Comparison of ENCODE assay signal across 31 cellular contexts in genomic region chr6:141829996-141830395, GRCh38.
DNase-seq lines count a peak whose midpoint lies in the region; ATAC-seq, FAIRE-seq and TF ChIP-seq lines count a peak whose summit lies in the region.
"Had no signal": no experiment of that assay in that cellular context is flagged by ENCODE, and none has a peak within 500 bp of the region (broad histone marks: within the 10 kb centered on the region; RNA-seq: fewer than 3 reads in every experiment).

No MANE protein-coding gene starts in this region.

- no peaks in the 10 kb centered on the region for H3K79me1 ChIP-seq in trophoblast cell (ENCODE audit: low read length)

- no peaks in the 10 kb centered on the region for H3K79me2 ChIP-seq in GM23338 (replicated peaks; ENCODE audit: insufficient read depth)
- H3K79me2 ChIP-seq in PC-9 (ENCODE audit: low read depth), result no peaks in the 10 kb centered on the region
- H3K79me2 ChIP-seq in trophoblast cell (ENCODE audit: control insufficient read depth, insufficient read depth, low read length, poor library complexity), result no peaks in the 10 kb centered on the region

- no peaks in the 10 kb centered on the region for H3K27me3 Mint-ChIP-seq in GM23338 (ENCODE audit: insufficient read depth, low read depth, poor library complexity)
- H3K27me3 Mint-ChIP-seq in T-helper 2 cell treated with Interferon-gamma antibody and Interleukin-4, amounts not matched to agents 5 μg/mL and 100 μg/mL, for 36 hours (ENCODE audit: low read depth), result no peaks in the 10 kb centered on the region
- H3K27me3 Mint-ChIP-seq: CD8-positive, alpha-beta memory T cell had no signal

- no peak overlapping the region for H4K8ac ChIP-seq in trophoblast cell (ENCODE audit: low read depth, low read length)

- no peak overlapping the region for H3K23ac ChIP-seq in trophoblast cell (ENCODE audit: low read length)

- H3K36me3 Mint-ChIP-seq in GM23338 (ENCODE audit: low read depth), result peaks cover 2% of the 10 kb centered on the region; the same call in 2 of the 3 replicates
- no peaks in the 10 kb centered on the region for H3K36me3 Mint-ChIP-seq in T-helper 2 cell treated with Interferon-gamma antibody and Interleukin-4, amounts not matched to agents 5 μg/mL and 100 μg/mL, for 36 hours (ENCODE audit: low read depth)
- H3K36me3 Mint-ChIP-seq: CD14-positive monocyte had no signal

- TF ChIP-seq CTCF in GM23338 (conservative IDR thresholded peaks at IDR 0.05; ENCODE audit: low read depth in 2 of 2) (no peak), PC-9 (conservative IDR thresholded peaks at IDR 0.05) (no peak)

- CTCF ChIA-PET in PC-9 (lab: Charles Lee), result no interaction called here

- H3K9ac ChIP-seq in iPS-20b (ENCODE audit: low read depth, low read length) (peak overlapping the region; percentile 16; the same call in 1 of the 2 replicates), trophoblast cell (ENCODE audit: low read length) (no peak overlapping the region)

- H4K12ac ChIP-seq in trophoblast cell (ENCODE audit: low read depth, low read length), result no peak overlapping the region

- 0 out of 3 replicates have a peak, but pooled peaks cover 2% of the 10 kb centered on the region for H3K9me3 Mint-ChIP-seq in GM23338
- H3K9me3 Mint-ChIP-seq in T-helper 2 cell treated with Interferon-gamma antibody and Interleukin-4, amounts not matched to agents 5 μg/mL and 100 μg/mL, for 36 hours, result no peaks in the 10 kb centered on the region

- no peak overlapping the region for H2BK5ac ChIP-seq in trophoblast cell (ENCODE audit: low read depth, low read length, poor library complexity)

- no peak overlapping the region for H4K91ac ChIP-seq in trophoblast cell (ENCODE audit: low read depth, low read length)

- ATAC-seq in GM23338 (no peak; the same call in 2 of the 3 replicates), GM18907 (IDR thresholded peaks at IDR 0.05; ENCODE audit: unreplicated experiment) (no peak)
- ATAC-seq: HCT116, K562 had no signal

- H3K4me1 Mint-ChIP-seq in GM23338, result peaks cover 19% of the 10 kb centered on the region
- H3K4me1 Mint-ChIP-seq in T-helper 2 cell treated with Interferon-gamma antibody and Interleukin-4, amounts not matched to agents 5 μg/mL and 100 μg/mL, for 36 hours (ENCODE audit: low read depth), result no peaks in the 10 kb centered on the region
- H3K4me1 Mint-ChIP-seq: CD14-positive monocyte had no signal

- POLR2A ChIA-PET in PC-9 (lab: Charles Lee; ENCODE audit: unreplicated experiment), result no interaction called here

- H3K4me3 ChIP-seq in GM23338 (no peak overlapping the region), PC-9 (no peak overlapping the region), iPS-20b (ENCODE audit: low read length) (no peak overlapping the region; the same call in 1 of the 2 replicates), trophoblast cell (ENCODE audit: low read depth, low read length) (no peak overlapping the region)
- H3K4me3 ChIP-seq: K562 had no signal

- FAIRE-seq in GM12892 (lab: Jason Lieb, UNC), result no peak
- FAIRE-seq: K562 had no signal

- H3K14ac ChIP-seq in trophoblast cell (ENCODE audit: low read length), result no peak overlapping the region

- H3K27ac ChIP-seq in GM23338 (ENCODE audit: low read depth), result peak overlapping the region; percentile 95
- H3K27ac ChIP-seq in PC-9, result no peak overlapping the region
- H3K27ac ChIP-seq in iPS-20b (ENCODE audit: low read length), result no peak overlapping the region
- H3K27ac ChIP-seq in trophoblast cell (ENCODE audit: low read depth, low read length), result peak overlapping the region; percentile 40
- H3K27ac ChIP-seq: HL-60, RWPE1 had no signal

- H3K4ac ChIP-seq in trophoblast cell (ENCODE audit: low read depth, low read length), result no peak overlapping the region

- H2BK12ac ChIP-seq in trophoblast cell (ENCODE audit: low read length), result no peak overlapping the region

- no peak overlapping the region for H2AFZ ChIP-seq in GM23338
- peak overlapping the region; percentile 64; the same call in 1 of the 2 replicates for H2AFZ ChIP-seq in PC-9
- no peak overlapping the region for H2AFZ ChIP-seq in trophoblast cell (ENCODE audit: insufficient read depth, low read length, poor library complexity)

- H3F3A ChIP-seq in GM23338 (replicated peaks; ENCODE audit: low read depth), result no peaks in the 10 kb centered on the region
- no peaks in the 10 kb centered on the region for H3F3A ChIP-seq in PC-9 (ENCODE audit: insufficient read depth, low read depth)

- no peak overlapping the region for H3K18ac ChIP-seq in trophoblast cell (ENCODE audit: low read length)

- H3K27ac Mint-ChIP-seq in GM23338, result peak overlapping the region; percentile 30
- H3K27ac Mint-ChIP-seq in T-helper 2 cell treated with Interferon-gamma antibody and Interleukin-4, amounts not matched to agents 5 μg/mL and 100 μg/mL, for 36 hours, result no peak overlapping the region
- H3K27ac Mint-ChIP-seq: CD14-positive monocyte had no signal

- WGBS in trophoblast cell (ENCODE audit: extremely low coverage, insufficient coverage, insufficient read length), result no CpG with 5 or more reads among the region's 3 CpGs

- H3K4me2 ChIP-seq in GM23338, result peak overlapping the region; percentile 58; the same call in 1 of the 2 replicates
- H3K4me2 ChIP-seq in PC-9, result no peak overlapping the region
- H3K4me2 ChIP-seq in trophoblast cell (ENCODE audit: low read length), result peak overlapping the region; percentile 20

- BruUV-seq in PC-9 (replicated peaks; lab: Mats Ljungman, UMichigan), result no TSS peak

- no peak for TF ChIP-seq POLR2A in GM12892 (IDR thresholded peaks at IDR 0.05; ENCODE audit: low read depth, low read length)

- DNase-seq in GM23338 (ENCODE audit: low spot score), result peak; percentile 53
- no peak for DNase-seq in PC-9
- DNase-seq in trophoblast cell, result peak in 1 of 2 donors; percentile 9
- DNase-seq in T-helper 2 cell treated with Interferon-gamma antibody and Interleukin-4, amounts not matched to agents 5 μg/mL and 100 μg/mL, for 36 hours (ENCODE audit: low spot score), result no peak
- DNase-seq in GM12892 (ENCODE audit: insufficient read length), result no peak
- DNase-seq: 8988T; ACHN; BE2C; CD8-positive, alpha-beta memory T cell; DMS 273 treated with DMSO at 0.1 percent for 48 hours; DMS79; EL; GF-D8; GOT3; Kasumi-1; NCI-H1105; NCI-H1436 treated with DMSO at 0.1 percent for 48 hours; NCI-H187 treated with DMSO at 0.1 percent for 48 hours; NCI-H2107; NCI-H446; NCI-H524 treated with DMSO at 0.1 percent for 48 hours; NCI-H774; NK-92 treated with Interleukin-12 subunit alpha and Interleukin-12 subunit beta, amount 100 ng/mL, for 24 hours; SHP77 had no signal

- H2AK5ac ChIP-seq in trophoblast cell (ENCODE audit: low read length), result no peak overlapping the region

- no peak overlapping the region for H2BK120ac ChIP-seq in trophoblast cell (ENCODE audit: insufficient read depth, low read length, poor library complexity)

- no peak overlapping the region for H3K4me3 Mint-ChIP-seq in GM23338
- H3K4me3 Mint-ChIP-seq in T-helper 2 cell treated with Interferon-gamma antibody and Interleukin-4, amounts not matched to agents 5 μg/mL and 100 μg/mL, for 36 hours, result no peak overlapping the region
- H3K4me3 Mint-ChIP-seq: CD14-positive monocyte; CD8-positive, alpha-beta memory T cell had no signal

- H3K9me3 ChIP-seq in PC-9 (ENCODE audit: insufficient read depth, low read depth) (no peaks in the 10 kb centered on the region), iPS-20b (ENCODE audit: insufficient read depth, low read depth, low read length) (no peaks in the 10 kb centered on the region), trophoblast cell (ENCODE audit: insufficient read depth, low read depth, low read length) (no peaks in the 10 kb centered on the region)
- H3K9me3 ChIP-seq: BE2C had no signal

- no peaks in the 10 kb centered on the region for H3K27me3 ChIP-seq in GM23338 (ENCODE audit: insufficient read depth)
- H3K27me3 ChIP-seq in PC-9 (ENCODE audit: insufficient read depth, low read depth), result no peaks in the 10 kb centered on the region
- H3K27me3 ChIP-seq in iPS-20b (ENCODE audit: insufficient read depth, low read length), result no peaks in the 10 kb centered on the region
- no peaks in the 10 kb centered on the region for H3K27me3 ChIP-seq in trophoblast cell (ENCODE audit: insufficient read depth, low read length)
- H3K27me3 ChIP-seq: BE2C had no signal

- no peaks in the 10 kb centered on the region for H4K20me1 ChIP-seq in GM23338 (replicated peaks; ENCODE audit: insufficient read depth)
- no peaks in the 10 kb centered on the region for H4K20me1 ChIP-seq in PC-9 (ENCODE audit: insufficient read depth)

- no peaks in the 10 kb centered on the region for H3K36me3 ChIP-seq in GM23338 (ENCODE audit: insufficient read depth)
- no peaks in the 10 kb centered on the region for H3K36me3 ChIP-seq in PC-9 (ENCODE audit: low read depth)
- H3K36me3 ChIP-seq in iPS-20b (ENCODE audit: insufficient read depth, low read depth, low read length), result no peaks in the 10 kb centered on the region
- H3K36me3 ChIP-seq in trophoblast cell (ENCODE audit: control insufficient read depth in 1 of 2, insufficient read depth in 2 of 2, low read length in 2 of 2), result no peaks in the 10 kb centered on the region
- H3K36me3 ChIP-seq: BE2C had no signal

- peaks cover 17% of the 10 kb centered on the region for H3K4me1 ChIP-seq in GM23338 (ENCODE audit: insufficient read depth)
- H3K4me1 ChIP-seq in PC-9 (replicated peaks; ENCODE audit: insufficient read depth), result peaks cover 10% of the 10 kb centered on the region; the same call in 1 of the 2 replicates
- H3K4me1 ChIP-seq in iPS-20b (ENCODE audit: insufficient read depth, low read length), result peaks cover 13% of the 10 kb centered on the region
- peaks cover 0 to 2% of the 10 kb centered on the region in 2 experiments for H3K4me1 ChIP-seq in trophoblast cell (ENCODE audit: control insufficient read depth in 1 of 2, insufficient read depth in 2 of 2, low read length in 2 of 2)
- H3K4me1 ChIP-seq: BE2C had no signal

- intact Hi-C loops in PC-9 (cut with micrococcal nuclease; ENCODE audit: unreplicated experiment), result no loop called here

- H3K9me2 ChIP-seq in GM23338 (ENCODE audit: insufficient read depth) (peaks cover 8% of the 10 kb centered on the region), PC-9 (ENCODE audit: insufficient read depth) (no peaks in the 10 kb centered on the region)

TF ChIP-seq in GM23338, 12 proteins besides CTCF, POLR2A, EP300 and RAD21 (continues in another document):
- no peak for TF ChIP-seq ETS1 (IDR thresholded peaks at IDR 0.05)
- no peak for TF ChIP-seq ZNF331 (CRISPR knock-in tag; IDR thresholded peaks at IDR 0.05; ENCODE audit: low read depth)
- no peak for TF ChIP-seq POLR2AphosphoS5 (IDR thresholded peaks at IDR 0.05; ENCODE audit: low read depth)
- no peak for TF ChIP-seq JUNB (IDR thresholded peaks at IDR 0.05; ENCODE audit: unreplicated experiment)
- TF ChIP-seq STAT1 (IDR thresholded peaks at IDR 0.05; ENCODE audit: unreplicated experiment), result no peak
- no peak for TF ChIP-seq ZNF114 (CRISPR knock-in tag; IDR thresholded peaks at IDR 0.05)

Comparison
In these comparisons a context has a peak if more than half of its experiments do, and no peak if none do; other contexts are left out.
1. H3K27ac ChIP-seq: peak in GM23338 (single experiment) and trophoblast cell (single experiment); none in PC-9 (single experiment) and iPS-20b (single experiment).